ENCODE assay signal across 15 cellular contexts in the genomic region with DNA sequence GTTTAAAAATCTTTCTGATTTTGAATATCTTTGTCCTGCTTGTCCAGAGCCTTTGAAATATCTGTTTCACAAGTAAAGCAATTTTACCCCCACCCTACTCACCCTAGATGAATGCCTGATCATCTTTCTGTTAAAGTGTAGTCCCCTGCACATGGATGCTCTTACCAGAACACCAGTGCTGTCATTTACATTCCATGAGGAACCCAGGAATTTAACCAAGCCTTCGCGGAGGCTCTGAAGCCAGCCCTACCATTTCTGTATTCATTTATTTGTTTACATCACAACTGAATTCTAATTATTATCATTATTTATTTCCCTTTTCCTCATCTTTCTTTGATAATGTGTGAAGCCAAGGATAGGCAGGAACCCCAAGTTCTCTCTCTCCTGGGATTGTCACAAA.
"Had no signal": no experiment of that assay in that cellular context is flagged by ENCODE, and none has a peak within 500 bp of the region (broad histone marks: within the 10 kb centered on the region; RNA-seq: fewer than 3 reads in every experiment).

No MANE protein-coding gene starts in this region.

- H3K27me3 ChIP-seq: colonic mucosa had no signal

- DNase-seq: activated CD4-positive, alpha-beta T cell treated with anti-CD3 and anti-CD28 coated beads for 48 hours; activated naive CD4-positive, alpha-beta T cell; activated naive CD8-positive, alpha-beta T cell treated with anti-CD3 and anti-CD28 coated beads, Interleukin-2, amount 50 U/mL, for 24 hours; colonic mucosa; effector CD8-positive, alpha-beta T cell; hippocampal formation; mammary epithelial cell; pancreas; stimulated activated CD4-positive, alpha-beta T cell treated with anti-CD3 and anti-CD28 coated beads, Interleukin-4, amount 100 ng/mL, for 4 hours; stomach; T-helper 1 cell had no signal

- H3K9me3 ChIP-seq: colonic mucosa, pancreas, stomach, thoracic aorta had no signal

- H3K36me3 ChIP-seq: colonic mucosa, pancreas, stomach, thoracic aorta, WERI-Rb-1 had no signal

- H3K9me3 Mint-ChIP-seq: activated naive CD8-positive, alpha-beta T cell treated with anti-CD3 and anti-CD28 coated beads, Interleukin-2, amount 50 U/mL, for 24 hours; activated T-helper 1 cell treated with anti-CD3 and anti-CD28 coated beads, Interleukin-12 subunit alpha, Interleukin-12 subunit beta, Interleukin-2, Interleukin-4 antibody, amounts not matched to agents 30 ng/mL and 10 ng/mL and 1 ng/mL, durations not matched to agents 14 hours and 24 hours and 36 hours had no signal

- ATAC-seq: activated naive CD8-positive, alpha-beta T cell treated with anti-CD3 and anti-CD28 coated beads, Interleukin-2, amount 50 U/mL, for 24 hours; natural killer cell treated with Interleukin-12 subunit alpha and Interleukin-12 subunit beta and Interleukin-15 and Interleukin-18, amount 100 ng/mL, for 72 hours; pancreas had no signal

- H3K4me3 Mint-ChIP-seq: activated naive CD8-positive, alpha-beta T cell treated with anti-CD3 and anti-CD28 coated beads, Interleukin-2, amount 50 U/mL, for 24 hours; activated T-helper 1 cell treated with anti-CD3 and anti-CD28 coated beads, Interleukin-12 subunit alpha, Interleukin-12 subunit beta, Interleukin-2, Interleukin-4 antibody, amounts not matched to agents 30 ng/mL and 10 ng/mL and 1 ng/mL, durations not matched to agents 14 hours and 24 hours and 36 hours; natural killer cell treated with Interleukin-12 subunit alpha and Interleukin-12 subunit beta and Interleukin-15 and Interleukin-18, amount 100 ng/mL, for 72 hours had no signal

- H3K4me1 Mint-ChIP-seq: activated naive CD8-positive, alpha-beta T cell treated with anti-CD3 and anti-CD28 coated beads, Interleukin-2, amount 50 U/mL, for 24 hours had no signal

- H3K27ac Mint-ChIP-seq: activated naive CD8-positive, alpha-beta T cell treated with anti-CD3 and anti-CD28 coated beads, Interleukin-2, amount 50 U/mL, for 24 hours; activated T-helper 1 cell treated with anti-CD3 and anti-CD28 coated beads, Interleukin-12 subunit alpha, Interleukin-12 subunit beta, Interleukin-2, Interleukin-4 antibody, amounts not matched to agents 30 ng/mL and 10 ng/mL and 1 ng/mL, durations not matched to agents 14 hours and 24 hours and 36 hours; natural killer cell treated with Interleukin-12 subunit alpha and Interleukin-12 subunit beta and Interleukin-15 and Interleukin-18, amount 100 ng/mL, for 72 hours had no signal

- H3K4me3 ChIP-seq: colonic mucosa, pancreas, stomach, thoracic aorta had no signal

- H3K4me1 ChIP-seq: colonic mucosa, pancreas had no signal

- H3K27ac ChIP-seq: colonic mucosa, pancreas, stomach, thoracic aorta, WERI-Rb-1 had no signal
